ENCODE assay signal across 34 cellular contexts in genomic region chr9:92032891-92033290, GRCh38.
"Had no signal": no experiment of that assay in that cellular context is flagged by ENCODE, and none has a peak within 500 bp of the region (broad histone marks: within the 10 kb centered on the region; RNA-seq: fewer than 3 reads in every experiment).

No MANE protein-coding gene starts in this region.

- ATAC-seq: activated CD8-positive, alpha-beta memory T cell treated with anti-CD3 and anti-CD28 coated beads, Interleukin-2, amount 10 ng/mL, durations not matched to agents 7 days and 5 days; activated T-cell treated with anti-CD3 and anti-CD28 coated beads, Interleukin-2, amount 50 U/mL, for 72 hours; activated T-helper 17 cell treated with anti-CD3 and anti-CD28 coated beads, Interleukin-2, amount 50 U/mL, for 72 hours had no signal

- H3K4me1 ChIP-seq: ascending aorta, SJCRH30 had no signal

- H3K27ac Mint-ChIP-seq: activated CD4-positive, alpha-beta memory T cell treated with anti-CD3 and anti-CD28 coated beads, Interleukin-2, amount 10 ng/mL, durations not matched to agents 7 days and 5 days; activated CD8-positive, alpha-beta memory T cell treated with anti-CD3 and anti-CD28 coated beads, Interleukin-2, amount 10 ng/mL, durations not matched to agents 7 days and 5 days; activated naive CD4-positive, alpha-beta T cell treated with anti-CD3 and anti-CD28 coated beads, Interleukin-2, amount 50 U/mL, for 24 hours; activated naive CD8-positive, alpha-beta T cell treated with anti-CD3 and anti-CD28 coated beads, Interleukin-2, amount 10 ng/mL, durations not matched to agents 7 days and 5 days; activated T-cell treated with anti-CD3 and anti-CD28 coated beads, Interleukin-2, amount 50 U/mL, for 72 hours; activated T-helper 17 cell treated with anti-CD3 and anti-CD28 coated beads, Interleukin-2, amount 50 U/mL, for 72 hours had no signal

- H3K4me3 Mint-ChIP-seq: activated CD4-positive, alpha-beta memory T cell treated with anti-CD3 and anti-CD28 coated beads, Interleukin-2, amount 10 ng/mL, durations not matched to agents 7 days and 5 days; activated CD8-positive, alpha-beta memory T cell treated with anti-CD3 and anti-CD28 coated beads, Interleukin-2, amount 10 ng/mL, durations not matched to agents 7 days and 5 days; activated naive CD4-positive, alpha-beta T cell treated with anti-CD3 and anti-CD28 coated beads, Interleukin-2, amount 50 U/mL, for 24 hours; activated naive CD8-positive, alpha-beta T cell treated with anti-CD3 and anti-CD28 coated beads, Interleukin-2, amount 10 ng/mL, durations not matched to agents 7 days and 5 days; activated T-cell treated with anti-CD3 and anti-CD28 coated beads, Interleukin-2, amount 50 U/mL, for 72 hours; activated T-helper 17 cell treated with anti-CD3 and anti-CD28 coated beads, Interleukin-2, amount 50 U/mL, for 72 hours had no signal

- H3K4me1 Mint-ChIP-seq: activated CD4-positive, alpha-beta memory T cell treated with anti-CD3 and anti-CD28 coated beads, Interleukin-2, amount 10 ng/mL, durations not matched to agents 7 days and 5 days; activated CD8-positive, alpha-beta memory T cell treated with anti-CD3 and anti-CD28 coated beads, Interleukin-2, amount 10 ng/mL, durations not matched to agents 7 days and 5 days; activated naive CD4-positive, alpha-beta T cell treated with anti-CD3 and anti-CD28 coated beads, Interleukin-2, amount 50 U/mL, for 24 hours; activated naive CD8-positive, alpha-beta T cell treated with anti-CD3 and anti-CD28 coated beads, Interleukin-2, amount 10 ng/mL, durations not matched to agents 7 days and 5 days; activated T-helper 17 cell treated with anti-CD3 and anti-CD28 coated beads, Interleukin-2, amount 50 U/mL, for 72 hours had no signal

- H3K9me3 ChIP-seq: ascending aorta, SJCRH30 had no signal

- H3K27ac ChIP-seq: ascending aorta, KMS-11, PC-9, SJCRH30, SK-N-MC, WERI-Rb-1 had no signal

- H3K27me3 Mint-ChIP-seq: activated CD4-positive, alpha-beta memory T cell treated with anti-CD3 and anti-CD28 coated beads, Interleukin-2, amount 10 ng/mL, durations not matched to agents 7 days and 5 days; activated CD8-positive, alpha-beta memory T cell treated with anti-CD3 and anti-CD28 coated beads, Interleukin-2, amount 10 ng/mL, durations not matched to agents 7 days and 5 days; activated naive CD4-positive, alpha-beta T cell treated with anti-CD3 and anti-CD28 coated beads, Interleukin-2, amount 50 U/mL, for 24 hours; activated naive CD8-positive, alpha-beta T cell treated with anti-CD3 and anti-CD28 coated beads, Interleukin-2, amount 10 ng/mL, durations not matched to agents 7 days and 5 days; activated T-helper 17 cell treated with anti-CD3 and anti-CD28 coated beads, Interleukin-2, amount 50 U/mL, for 72 hours had no signal

- H3K9me3 Mint-ChIP-seq: activated CD4-positive, alpha-beta memory T cell treated with anti-CD3 and anti-CD28 coated beads, Interleukin-2, amount 10 ng/mL, durations not matched to agents 7 days and 5 days; activated naive CD4-positive, alpha-beta T cell treated with anti-CD3 and anti-CD28 coated beads, Interleukin-2, amount 50 U/mL, for 24 hours; activated naive CD8-positive, alpha-beta T cell treated with anti-CD3 and anti-CD28 coated beads, Interleukin-2, amount 10 ng/mL, durations not matched to agents 7 days and 5 days; activated T-cell treated with anti-CD3 and anti-CD28 coated beads, Interleukin-2, amount 50 U/mL, for 72 hours; activated T-helper 17 cell treated with anti-CD3 and anti-CD28 coated beads, Interleukin-2, amount 50 U/mL, for 72 hours had no signal

- H3K4me3 ChIP-seq: ascending aorta, PC-9, SJCRH30, SK-N-MC had no signal

- H3K27me3 ChIP-seq: ascending aorta, SJCRH30 had no signal

- DNase-seq: activated CD4-positive, alpha-beta memory T cell treated with anti-CD3 and anti-CD28 coated beads, Interleukin-2, amount 10 ng/mL, durations not matched to agents 7 days and 5 days; activated CD4-positive, alpha-beta T cell treated with anti-CD3 and anti-CD28 coated beads for 1 hour; activated CD4-positive, alpha-beta T cell treated with anti-CD3 and anti-CD28 coated beads for 48 hours; activated CD4-positive, CD25-positive, alpha-beta regulatory T cell; activated CD8-positive, alpha-beta memory T cell treated with anti-CD3 and anti-CD28 coated beads for 24 hours; activated CD8-positive, alpha-beta memory T cell treated with anti-CD3 and anti-CD28 coated beads, Interleukin-2, amount 10 ng/mL, durations not matched to agents 7 days and 5 days; activated CD8-positive, alpha-beta memory T cell treated with anti-CD3 and anti-CD28 coated beads, Interleukin-2, amount 50 U/mL, for 48 hours; activated effector memory CD4-positive, alpha-beta T cell treated with anti-CD3 and anti-CD28 coated beads, Interleukin-2, amount 50 U/mL, for 16 hours; activated naive CD4-positive, alpha-beta T cell treated with Interleukin-2 at 50 U/mL for 16 hours; activated naive CD8-positive, alpha-beta T cell treated with anti-CD3 and anti-CD28 coated beads, Interleukin-2, amount 10 ng/mL, durations not matched to agents 7 days and 5 days; activated T-cell treated with anti-CD3 and anti-CD28 coated beads, Interleukin-2, amount 50 U/mL, for 72 hours; amygdala; caudate nucleus; cerebellar nuclear complex; NCI-H1092 treated with DMSO at 0.1 percent for 48 hours; NCI-H1417; NCI-H146; NCI-H187; NCI-H2029 treated with DMSO at 0.1 percent for 48 hours; NCI-H2107; NCI-H226; NCI-H446 treated with DMSO at 0.1 percent for 48 hours; NCI-H524; NCI-H69; PC-9; SHP77; SJCRH30; T1000; WERI-Rb-1 had no signal
